In the genomic region with DNA sequence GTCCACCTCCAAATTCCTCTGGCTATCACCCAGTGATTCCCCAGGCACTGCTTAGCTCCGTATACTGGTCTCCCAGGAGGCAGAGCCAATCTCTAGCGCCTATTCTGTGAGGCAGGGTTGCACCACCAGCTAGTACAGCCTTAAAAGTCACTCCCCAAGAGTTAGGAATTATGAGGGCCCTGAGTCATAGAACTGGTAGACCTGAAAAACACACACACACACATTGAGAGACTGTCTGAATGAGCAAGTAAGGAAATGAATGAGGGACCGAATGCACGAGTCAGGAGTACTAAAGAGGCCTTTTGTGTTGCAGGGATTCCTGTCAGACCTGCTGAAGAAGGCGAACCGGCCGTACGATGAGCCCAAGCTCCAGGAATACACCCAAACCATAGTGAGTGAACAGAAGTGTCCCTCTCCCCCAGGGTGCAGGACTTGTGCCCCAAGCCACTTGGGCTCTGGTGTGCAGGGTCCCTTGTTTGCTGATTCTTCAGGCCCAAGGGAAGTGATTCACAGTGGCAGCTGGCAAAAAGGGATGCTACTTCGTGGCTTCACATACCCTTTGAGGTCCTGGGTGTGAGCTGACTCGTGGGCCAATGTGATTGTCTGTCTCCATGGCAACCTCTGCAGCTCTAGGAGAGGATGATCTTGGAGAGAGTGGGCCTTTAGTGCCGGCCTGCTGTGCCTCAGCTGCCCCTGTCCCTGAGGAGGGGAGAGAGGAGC, we compare ENCODE assay signal across 12 cellular contexts. TPM values are rescaled to one million over a fixed set of nuclear protein-coding genes. Genes with fewer than 3 reads are reported as not detected.
DNase-seq lines count a peak whose midpoint lies in the region; ATAC-seq and TF ChIP-seq lines count a peak whose summit lies in the region.
"Had no signal": no experiment of that assay in that cellular context is flagged by ENCODE, and none has a peak within 500 bp of the region (broad histone marks: within the 10 kb centered on the region; RNA-seq: fewer than 3 reads in every experiment).

No MANE protein-coding gene starts in this region.

- no peaks in the 10 kb centered on the region for H3K36me3 Mint-ChIP-seq in GM23338 (ENCODE audit: low read depth)
- no peaks in the 10 kb centered on the region for H3K36me3 Mint-ChIP-seq in activated naive CD8-positive, alpha-beta T cell treated with anti-CD3 and anti-CD28 coated beads, Interleukin-2, amount 50 U/mL, for 24 hours (ENCODE audit: low read depth)

- ATAC-seq in GM23338 (peak; percentile 25), lung (ENCODE audit: insufficient read depth, low FRiP score) (peak; percentile 37), HG03432 (IDR thresholded peaks at IDR 0.05; ENCODE audit: unreplicated experiment) (no peak), GM21737 (IDR thresholded peaks at IDR 0.05; ENCODE audit: unreplicated experiment) (no peak)
- ATAC-seq in activated naive CD8-positive, alpha-beta T cell treated with anti-CD3 and anti-CD28 coated beads, Interleukin-2, amount 50 U/mL, for 24 hours = peak; percentile 68
- ATAC-seq: right cardiac atrium had no signal

- H3K27me3 Mint-ChIP-seq in GM23338 (ENCODE audit: insufficient read depth, low read depth, poor library complexity) = peaks cover 5% of the 10 kb centered on the region
- peaks cover 32% of the 10 kb centered on the region for H3K27me3 Mint-ChIP-seq in activated naive CD8-positive, alpha-beta T cell treated with anti-CD3 and anti-CD28 coated beads, Interleukin-2, amount 50 U/mL, for 24 hours

- no peaks in the 10 kb centered on the region for H3K9me3 Mint-ChIP-seq in GM23338
- H3K9me3 Mint-ChIP-seq in activated naive CD8-positive, alpha-beta T cell treated with anti-CD3 and anti-CD28 coated beads, Interleukin-2, amount 50 U/mL, for 24 hours = no peaks in the 10 kb centered on the region

- no peak overlapping the region for H3K4me3 ChIP-seq in GM23338
- H3K4me3 ChIP-seq in lung = no peak overlapping the region

- H3K27me3 ChIP-seq in GM23338 (ENCODE audit: insufficient read depth) (no peaks in the 10 kb centered on the region), lung (ENCODE audit: control insufficient read depth, insufficient read depth) (no peaks in the 10 kb centered on the region)

- no peak overlapping the region for H2AFZ ChIP-seq in GM23338

- H3K4me3 Mint-ChIP-seq in GM23338 = no peak overlapping the region
- H3K4me3 Mint-ChIP-seq in activated naive CD8-positive, alpha-beta T cell treated with anti-CD3 and anti-CD28 coated beads, Interleukin-2, amount 50 U/mL, for 24 hours = no peak overlapping the region

- no peaks in the 10 kb centered on the region for H3K79me2 ChIP-seq in GM23338 (replicated peaks; ENCODE audit: insufficient read depth)

- H3F3A ChIP-seq in GM23338 (replicated peaks; ENCODE audit: low read depth) = no peaks in the 10 kb centered on the region

- TF ChIP-seq CTCF in GM23338 (conservative IDR thresholded peaks at IDR 0.05; ENCODE audit: low read depth in 2 of 2) = no peak
- TF ChIP-seq CTCF in lung (IDR thresholded peaks at IDR 0.05; ENCODE audit: control extremely low read depth, extremely low read depth) = no peak

- DNase-seq in COLO829 (ENCODE audit: low spot score) = peak; percentile 28
- DNase-seq in GM23338 (ENCODE audit: low spot score) = peak; percentile 48
- DNase-seq in activated naive CD8-positive, alpha-beta T cell treated with anti-CD3 and anti-CD28 coated beads, Interleukin-2, amount 50 U/mL, for 24 hours = peak; percentile 8
- no peak for DNase-seq in lung (ENCODE audit: low spot score)
- DNase-seq in mucosa of gallbladder (ENCODE audit: low spot score) = no peak
- DNase-seq: amygdala, KG1, right cardiac atrium had no signal

- no peak overlapping the region; the same call in 1 of the 2 replicates for H3K4me2 ChIP-seq in GM23338

- no peaks in the 10 kb centered on the region for H3K36me3 ChIP-seq in GM23338 (ENCODE audit: insufficient read depth)
- no peaks in the 10 kb centered on the region for H3K36me3 ChIP-seq in lung (ENCODE audit: control insufficient read depth in 2 of 2, insufficient read depth in 2 of 2, low read length in 2 of 2)

- H3K27ac ChIP-seq in GM23338 (ENCODE audit: low read depth) (no peak overlapping the region), lung (ENCODE audit: low read depth in 1 of 2, low read length in 1 of 2) (no peak overlapping the region)
- H3K27ac ChIP-seq: VCaP had no signal

- no peaks in the 10 kb centered on the region for H4K20me1 ChIP-seq in GM23338 (replicated peaks; ENCODE audit: insufficient read depth)

- 60 to 66% methylated on average over 11 of the region's 11 CpGs for WGBS in lung, 2 donors

- H3K9me3 ChIP-seq in lung (ENCODE audit: control insufficient read depth in 2 of 2, insufficient read depth in 1 of 2, low read length in 1 of 2) = peaks cover 0 to 3% of the 10 kb centered on the region in 2 donors

- no peaks in the 10 kb centered on the region for H3K9me2 ChIP-seq in GM23338 (ENCODE audit: insufficient read depth)

- no peak overlapping the region for H3K27ac Mint-ChIP-seq in GM23338
- no peak overlapping the region for H3K27ac Mint-ChIP-seq in activated naive CD8-positive, alpha-beta T cell treated with anti-CD3 and anti-CD28 coated beads, Interleukin-2, amount 50 U/mL, for 24 hours

- H3K4me1 ChIP-seq in GM23338 (ENCODE audit: insufficient read depth) (peaks cover 33% of the 10 kb centered on the region), lung (ENCODE audit: control insufficient read depth in 2 of 2, insufficient read depth in 2 of 2, low read length in 2 of 2) (no peaks in the 10 kb centered on the region)

- peaks cover 31% of the 10 kb centered on the region for H3K4me1 Mint-ChIP-seq in GM23338
- H3K4me1 Mint-ChIP-seq in activated naive CD8-positive, alpha-beta T cell treated with anti-CD3 and anti-CD28 coated beads, Interleukin-2, amount 50 U/mL, for 24 hours = no peaks in the 10 kb centered on the region

TF ChIP-seq in GM23338, 12 proteins besides CTCF, POLR2A, EP300 and RAD21 (continues in another document):
- TF ChIP-seq EZH2phosphoT487 (IDR thresholded peaks at IDR 0.05; ENCODE audit: unreplicated experiment) = no peak
- TF ChIP-seq CREB1 (CRISPR knock-in tag; IDR thresholded peaks at IDR 0.05; ENCODE audit: low read depth) = no peak
- TF ChIP-seq ZNF114 (CRISPR knock-in tag; IDR thresholded peaks at IDR 0.05) = no peak
- TF ChIP-seq, protein P1, sequence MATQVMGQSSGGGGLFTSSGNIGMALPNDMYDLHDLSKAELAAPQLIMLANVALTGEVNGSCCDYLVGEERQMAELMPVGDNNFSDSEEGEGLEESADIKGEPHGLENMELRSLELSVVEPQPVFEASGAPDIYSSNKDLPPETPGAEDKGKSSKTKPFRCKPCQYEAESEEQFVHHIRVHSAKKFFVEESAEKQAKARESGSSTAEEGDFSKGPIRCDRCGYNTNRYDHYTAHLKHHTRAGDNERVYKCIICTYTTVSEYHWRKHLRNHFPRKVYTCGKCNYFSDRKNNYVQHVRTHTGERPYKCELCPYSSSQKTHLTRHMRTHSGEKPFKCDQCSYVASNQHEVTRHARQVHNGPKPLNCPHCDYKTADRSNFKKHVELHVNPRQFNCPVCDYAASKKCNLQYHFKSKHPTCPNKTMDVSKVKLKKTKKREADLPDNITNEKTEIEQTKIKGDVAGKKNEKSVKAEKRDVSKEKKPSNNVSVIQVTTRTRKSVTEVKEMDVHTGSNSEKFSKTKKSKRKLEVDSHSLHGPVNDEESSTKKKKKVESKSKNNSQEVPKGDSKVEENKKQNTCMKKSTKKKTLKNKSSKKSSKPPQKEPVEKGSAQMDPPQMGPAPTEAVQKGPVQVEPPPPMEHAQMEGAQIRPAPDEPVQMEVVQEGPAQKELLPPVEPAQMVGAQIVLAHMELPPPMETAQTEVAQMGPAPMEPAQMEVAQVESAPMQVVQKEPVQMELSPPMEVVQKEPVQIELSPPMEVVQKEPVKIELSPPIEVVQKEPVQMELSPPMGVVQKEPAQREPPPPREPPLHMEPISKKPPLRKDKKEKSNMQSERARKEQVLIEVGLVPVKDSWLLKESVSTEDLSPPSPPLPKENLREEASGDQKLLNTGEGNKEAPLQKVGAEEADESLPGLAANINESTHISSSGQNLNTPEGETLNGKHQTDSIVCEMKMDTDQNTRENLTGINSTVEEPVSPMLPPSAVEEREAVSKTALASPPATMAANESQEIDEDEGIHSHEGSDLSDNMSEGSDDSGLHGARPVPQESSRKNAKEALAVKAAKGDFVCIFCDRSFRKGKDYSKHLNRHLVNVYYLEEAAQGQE (IDR thresholded peaks at IDR 0.05; ENCODE audit: unreplicated experiment) = no peak
- TF ChIP-seq STAT1 (IDR thresholded peaks at IDR 0.05; ENCODE audit: unreplicated experiment) = no peak

RNA-seq across cellular contexts. Expression of a gene that starts 24.7 kb away (rescaled TPM):
- 2.4 and 3.9 TPM in 2 replicates for total RNA-seq in GM23338 (2014; rRNA removed; shearing (Covaris generic))
- polyA plus RNA-seq in GM23338 (2016; fragmentation: Nextera tagmentation; extraction: Ambion mirVana) (3.7 and 4.2 TPM in 2 replicates), lung (10 to 100 TPM in 1 of 2 donors, under 1 TPM in 1; 0.02 to 11.7 TPM)
- total RNA-seq in lung (1 to 10 TPM in 1 of 2 donors, under 1 TPM in 1; 0.68 to 1.7 TPM), mucosa of gallbladder (0.81 TPM)

RNA-seq across cellular contexts. Expression of a gene that starts 58.6 kb away (rescaled TPM):
- 2.5 and 4.2 TPM in 2 replicates for total RNA-seq in GM23338 (2014; rRNA removed; shearing (Covaris generic))
- polyA plus RNA-seq in GM23338 (2016; fragmentation: Nextera tagmentation; extraction: Ambion mirVana) (0.44 and 0.57 TPM in 2 replicates), lung (not detected)
- total RNA-seq in lung (not detected), mucosa of gallbladder (0.14 TPM)
- total RNA-seq: lower leg skin, right cardiac atrium had no signal
- polyA plus RNA-seq: right cardiac atrium had no signal

Comparison
In these comparisons a context has a peak if more than half of its experiments do, and no peak if none do; other contexts are left out.
1. DNase-seq: peak in COLO829 (single experiment), GM23338 (single experiment) and activated naive CD8-positive, alpha-beta T cell treated with anti-CD3 and anti-CD28 coated beads, Interleukin-2, amount 50 U/mL, for 24 hours (single experiment); none in lung (single experiment) and mucosa of gallbladder (single experiment).
2. ATAC-seq: peak in GM23338 (single experiment), activated naive CD8-positive, alpha-beta T cell treated with anti-CD3 and anti-CD28 coated beads, Interleukin-2, amount 50 U/mL, for 24 hours (single experiment) and lung (single experiment); none in HG03432 (single experiment) and GM21737 (single experiment).